ENCODE assay signal across 8 cellular contexts in genomic region chr15:38453971-38454686, GRCh38. TPM values are rescaled to one million over a fixed set of nuclear protein-coding genes. Genes with fewer than 3 reads are reported as not detected.
DNase-seq lines count a peak whose midpoint lies in the region; ATAC-seq and TF ChIP-seq lines count a peak whose summit lies in the region.

Gene FAM98B (plus strand): TSS chr15:38454127. CDS start chr15:38454162, 35 bp downstream.

- ATAC-seq in GM21447 (IDR thresholded peaks at IDR 0.05; ENCODE audit: unreplicated experiment): peak; percentile 83

- H3K27me3 ChIP-seq in HUES64 (ENCODE audit: insufficient read depth, low read length): peaks cover 8% of the 10 kb centered on the region; the same call in 1 of the 2 replicates

- H3K4me3 ChIP-seq in HUES64 (ENCODE audit: low read length) (peak within 1 kb of the TSS; percentile 98), epithelial cell of proximal tubule (ENCODE audit: low read depth, low read length) (peak within 1 kb of the TSS; percentile 81)

- peak; percentile 15 for TF ChIP-seq CTCF in epithelial cell of proximal tubule (conservative IDR thresholded peaks at IDR 0.05; ENCODE audit: low read depth, low read length)

- H3K9ac ChIP-seq in HUES64 (ENCODE audit: low read depth, low read length): peak within 1 kb of the TSS; percentile 99

- no peaks in the 10 kb centered on the region; the same call in 1 of the 2 replicates for H3K36me3 ChIP-seq in HUES64 (ENCODE audit: insufficient read depth, low read length)

- peaks cover 9% of the 10 kb centered on the region for H3K4me1 ChIP-seq in HUES64 (ENCODE audit: insufficient read depth, low read length)

- peak within 1 kb of the TSS; percentile 95 for H3K27ac ChIP-seq in HUES64 (ENCODE audit: low read depth, low read length)

- DNase-seq in DMS 273 treated with DMSO at 0.1 percent for 48 hours (lab: John Stamatoyannopoulos, UW): peak; percentile 62
- DNase-seq in OCI-M1 (lab: John Stamatoyannopoulos, UW): peak; percentile 95
- peak; percentile 88 for DNase-seq in activated T-cell treated with anti-CD3 and anti-CD28 coated beads for 48 hours (ENCODE audit: low read depth)
- peak; percentile 32 for DNase-seq in epithelial cell of proximal tubule (ENCODE audit: low read depth)
- peak; percentile 90 for DNase-seq in mucosa of gallbladder (ENCODE audit: low spot score)
- DNase-seq in stimulated activated CD8-positive, alpha-beta memory T cell treated with anti-CD3 and anti-CD28 coated beads, Interleukin-4, amount 100 ng/mL, for 4 hours (ENCODE audit: low read depth in 2 of 2, low spot score in 1 of 2): peak; percentile 68 to 84

- no peaks in the 10 kb centered on the region for H3K9me3 ChIP-seq in HUES64 (ENCODE audit: insufficient read depth, low read depth, low read length)

- under 1% methylated on average over 48 of the region's 48 CpGs for WGBS in HUES64

RNA-seq across cellular contexts. Expression of gene FAM98B, which starts in this region (rescaled TPM):
- polyA plus RNA-seq in HUES64 (2013, experiment 1 of 2): 45.3 TPM
- polyA plus RNA-seq in HUES64 (2013, experiment 2 of 2): 45.2 TPM
- total RNA-seq in epithelial cell of proximal tubule: 7.3 and 7.8 TPM in 2 replicates
- total RNA-seq in mucosa of gallbladder: 15.0 TPM

Comparison
In these comparisons a context has a peak if more than half of its experiments do, and no peak if none do; other contexts are left out.
1. Peak in every context shown above with its lines: DNase-seq, ATAC-seq, H3K4me3 ChIP-seq and H3K27ac ChIP-seq.
2. DNase-seq: peak in every context shown above with its lines; median percentile 95 in OCI-M1; 90 in mucosa of gallbladder; 88 in activated T-cell treated with anti-CD3 and anti-CD28 coated beads for 48 hours; 76 in stimulated activated CD8-positive, alpha-beta memory T cell treated with anti-CD3 and anti-CD28 coated beads, Interleukin-4, amount 100 ng/mL, for 4 hours; 62 in DMS 273 treated with DMSO at 0.1 percent for 48 hours; 32 in epithelial cell of proximal tubule.